Comparison of ENCODE assay signal across 8 cellular contexts in genomic region chr9:133184971-133185370, GRCh38. TPM values are rescaled to one million over a fixed set of nuclear protein-coding genes. Genes with fewer than 3 reads are reported as not detected.
A peak's percentile ranks its signal among the peaks of the same experiment; 100 is the strongest.
DNase-seq lines count a peak whose midpoint lies in the region; ATAC-seq and TF ChIP-seq lines count a peak whose summit lies in the region.

No MANE protein-coding gene starts in this region.

- H3K27ac ChIP-seq in VCaP (no peak overlapping the region), fibroblast of lung (ENCODE audit: insufficient read depth, low read length) (no peak overlapping the region)

- H4K20me1 ChIP-seq in fibroblast of lung (ENCODE audit: control insufficient read depth, extremely low read depth, insufficient read depth, low read length): no peaks in the 10 kb centered on the region

- intact Hi-C loops in posterior vena cava (cut with DNase I): loop anchor here (5.0 to 10.0 kb wide), 3 partner anchors 140 to 307 kb away; no protein-coding TSS in a partner anchor

- in situ Hi-C loops in GM13976 (cut with MboI; ENCODE audit: low sequenced_read_pairs, unreplicated experiment): loop anchor here (25.0 kb wide), 1 partner anchor 302 kb away; the partner anchor contains the start of gene SLC2A6

- no peak for ATAC-seq in GM21423 (IDR thresholded peaks at IDR 0.05; ENCODE audit: unreplicated experiment)

- H3K4me3 ChIP-seq in fibroblast of lung (replicated peaks in 1 of 4; ENCODE audit: control extremely low read depth in 1 of 4, insufficient read depth in 1 of 4, low read depth in 3 of 4, low read length in 4 of 4): no peak overlapping the region

- H3K9me3 Mint-ChIP-seq in nephron progenitor cell: no peaks in the 10 kb centered on the region

- H3K79me2 ChIP-seq in fibroblast of lung (ENCODE audit: control insufficient read depth, insufficient read depth, low read length): no peaks in the 10 kb centered on the region

- H3K27me3 Mint-ChIP-seq in nephron progenitor cell (ENCODE audit: low read depth, poor library complexity): peaks cover 92% of the 10 kb centered on the region

- H3K27me3 ChIP-seq in fibroblast of lung (ENCODE audit: control insufficient read depth, insufficient read depth, low read length): peaks cover 17% of the 10 kb centered on the region

- DNase-seq in AML-193 (lab: John Stamatoyannopoulos, UW) (peak; percentile 56 to 72), GM13976 (ENCODE audit: low spot score) (peak; percentile 49), NCI-H2171 treated with DMSO at 0.1 percent for 48 hours (lab: John Stamatoyannopoulos, UW) (peak; percentile 87), fibroblast of lung (ENCODE audit: low read depth in 2 of 2) (peak; percentile 59 to 72), nephron progenitor cell (peak; percentile 32), posterior vena cava (ENCODE audit: low spot score) (no peak)

- no peaks in the 10 kb centered on the region for H3K4me1 ChIP-seq in fibroblast of lung (ENCODE audit: control insufficient read depth, extremely low read depth, insufficient read depth, low read length)

- H3K9ac ChIP-seq in fibroblast of lung (ENCODE audit: insufficient read depth, low read length): no peak overlapping the region

- H3K4me2 ChIP-seq in fibroblast of lung (ENCODE audit: extremely low read depth, insufficient read depth, low read length): no peak overlapping the region

- H3K36me3 ChIP-seq in fibroblast of lung (ENCODE audit: control insufficient read depth, insufficient read depth, low read length): no peaks in the 10 kb centered on the region

- H3K4me3 Mint-ChIP-seq in nephron progenitor cell: no peak overlapping the region

- no peaks in the 10 kb centered on the region for H3K9me3 ChIP-seq in fibroblast of lung (ENCODE audit: control insufficient read depth, insufficient read depth, low read depth, low read length)

- H3K27ac Mint-ChIP-seq in nephron progenitor cell: no peak overlapping the region

- H2AFZ ChIP-seq in fibroblast of lung (ENCODE audit: low read length): no peak overlapping the region

- no peaks in the 10 kb centered on the region for H3K36me3 Mint-ChIP-seq in nephron progenitor cell (ENCODE audit: low read depth)

- peaks cover 10% of the 10 kb centered on the region for H3K4me1 Mint-ChIP-seq in nephron progenitor cell

- TF ChIP-seq CTCF in GM13976 (IDR thresholded peaks at IDR 0.05; ENCODE audit: borderline replicate concordance, control extremely low read depth, extremely low read depth, insufficient read depth, missing control alignments): peak; percentile 21
- peak; percentile 80 for TF ChIP-seq CTCF in VCaP (conservative IDR thresholded peaks at IDR 0.05)
- TF ChIP-seq CTCF in fibroblast of lung (conservative IDR thresholded peaks at IDR 0.05 in 1 of 2, IDR thresholded peaks at IDR 0.05 in 1 of 2; ENCODE audit: low read depth in 1 of 2, low read length in 2 of 2): peak; percentile 46 to 63
- TF ChIP-seq CTCF in nephron progenitor cell (IDR thresholded peaks at IDR 0.05): peak; percentile 56

RNA-seq across cellular contexts. Expression of gene GBGT1, which starts 21.3 kb away (rescaled TPM):
- total RNA-seq in fibroblast of lung: 3.3 and 4.1 TPM in 2 replicates
- 0.86 and 2.6 TPM in 2 replicates for polyA plus RNA-seq in fibroblast of lung
- polyA plus RNA-seq in fibroblast of lung (2012): 1.4 and 2.6 TPM in 2 replicates
- polyA minus RNA-seq in fibroblast of lung (ENCODE audit: low replicate concordance): 7.6 and 11.0 TPM in 2 replicates
- total RNA-seq in posterior vena cava: 10 to 100 TPM; 14.2 to 19.9 TPM

RNA-seq across cellular contexts. Expression of gene OBP2B, which starts 24.1 kb away (rescaled TPM):
- total RNA-seq in fibroblast of lung (not detected in 2 replicates), posterior vena cava (not detected)
- not detected in 2 replicates for polyA plus RNA-seq in fibroblast of lung
- polyA plus RNA-seq in fibroblast of lung (2012): not detected in 2 replicates
- polyA minus RNA-seq in fibroblast of lung (ENCODE audit: low replicate concordance): not detected in 2 replicates

Comparison
In these comparisons a context has a peak if more than half of its experiments do, and no peak if none do; other contexts are left out.
1. CTCF ChIP-seq: peak in every context shown above with its lines; median percentile 80 in VCaP; 56 in nephron progenitor cell; 54 in fibroblast of lung; 21 in GM13976.